In the genomic region with DNA sequence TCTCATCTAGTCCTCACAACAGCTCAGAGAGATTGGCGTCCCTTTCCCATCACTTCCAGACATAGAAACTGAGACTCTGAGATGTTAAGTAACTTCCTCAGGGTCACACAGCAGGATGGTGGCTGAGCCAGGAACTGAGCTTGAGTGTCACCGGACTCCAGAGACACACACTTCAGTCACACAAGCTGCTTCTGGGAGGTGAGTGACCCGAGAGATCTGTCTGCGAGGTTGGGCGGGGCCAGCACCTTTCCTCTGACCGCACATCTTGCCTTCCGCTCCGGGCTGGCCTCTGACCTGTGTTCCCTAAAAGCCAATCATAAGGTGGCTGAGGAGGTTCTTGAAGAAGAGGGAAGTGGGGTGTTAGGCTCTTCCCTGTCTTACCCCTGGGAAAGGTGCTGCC, we compare ENCODE assay signal across 7 cellular contexts.
"Had no signal": no experiment of that assay in that cellular context is flagged by ENCODE, and none has a peak within 500 bp of the region (broad histone marks: within the 10 kb centered on the region; RNA-seq: fewer than 3 reads in every experiment).

No MANE protein-coding gene starts in this region.

- H3K27me3 Mint-ChIP-seq: IgD-negative memory B cell had no signal

- H3K4me1 Mint-ChIP-seq: H9, IgD-negative memory B cell had no signal

- H3K9me3 Mint-ChIP-seq: H9 had no signal

- H3K27ac Mint-ChIP-seq: IgD-negative memory B cell had no signal

- FAIRE-seq: H1, H54, HTR-8/SVneo had no signal

- H3K4me3 Mint-ChIP-seq: H9, IgD-negative memory B cell had no signal

- DNase-seq: H9, HCEC 1CT, KG1 had no signal
